8 cellular contexts compared by ENCODE assay signal in genomic region chr10:610642-611305, GRCh38.
DNase-seq lines count a peak whose midpoint lies in the region; ATAC-seq and TF ChIP-seq lines count a peak whose summit lies in the region.
"Not testable (repeated sequence)": the region's sequence is repeated elsewhere in the genome, so short reads cannot be mapped to it uniquely, and the experiment has no call there.

No MANE protein-coding gene starts in this region.

- H3K14ac ChIP-seq in H9 (ENCODE audit: insufficient read depth, low read length), result not testable (repeated sequence)

- not testable (repeated sequence) for H3K18ac ChIP-seq in H9 (ENCODE audit: insufficient read length, low read depth, low read length)

- not testable (repeated sequence) for H3K9me3 Mint-ChIP-seq in H9; WTC11; activated T-cell treated with anti-CD3 and anti-CD28 coated beads, Interleukin-2, amount 50 U/mL, for 72 hours; type B pancreatic cell

- not testable (repeated sequence) for H3K27me3 Mint-ChIP-seq in H9 (ENCODE audit: low read depth); WTC11 (ENCODE audit: low read depth); activated T-cell treated with anti-CD3 and anti-CD28 coated beads, Interleukin-2, amount 50 U/mL, for 72 hours (ENCODE audit: low read depth); type B pancreatic cell

- not testable (repeated sequence) for H3K36me3 Mint-ChIP-seq in H9 (ENCODE audit: insufficient read depth in 1 of 3, low read depth in 3 of 3); WTC11; activated T-cell treated with anti-CD3 and anti-CD28 coated beads, Interleukin-2, amount 50 U/mL, for 72 hours (ENCODE audit: insufficient read depth in 2 of 2); type B pancreatic cell

- H3K9ac ChIP-seq in H9 (ENCODE audit: extremely low read depth, insufficient read length, low read length), result not testable (repeated sequence)

- H2BK5ac ChIP-seq in H9 (ENCODE audit: insufficient read length, low read length), result not testable (repeated sequence)

- H3K4me1 Mint-ChIP-seq in H9 (peaks cover 52 to 55% of the 10 kb centered on the region in 2 experiments), WTC11 (peaks cover 48% of the 10 kb centered on the region), type B pancreatic cell (ENCODE audit: unreplicated experiment) (peaks cover 72% of the 10 kb centered on the region)
- peaks cover 14% of the 10 kb centered on the region for H3K4me1 Mint-ChIP-seq in activated T-cell treated with anti-CD3 and anti-CD28 coated beads, Interleukin-2, amount 50 U/mL, for 72 hours (ENCODE audit: low read depth)

- H3K56ac ChIP-seq in H9 (ENCODE audit: insufficient read length, low read depth, low read length), result not testable (repeated sequence)

- not testable (repeated sequence) for H3K23me2 ChIP-seq in H9 (ENCODE audit: insufficient read length, low read depth, low read length, poor library complexity, severe bottlenecking)

- not testable (repeated sequence) for H3K79me2 ChIP-seq in H9 (ENCODE audit: insufficient read depth, low read length)

- CTCF ChIA-PET in WTC11 (lab: Charles Lee), result interaction anchor here (0.8 to 1.1 kb wide), 2 partner anchors 99 to 178 kb away, joined by 3 read pairs; no protein-coding TSS in a partner anchor

- not testable (repeated sequence) for H3K4me3 Mint-ChIP-seq in H9; WTC11; activated T-cell treated with anti-CD3 and anti-CD28 coated beads, Interleukin-2, amount 50 U/mL, for 72 hours
- peak overlapping the region; percentile 6 for H3K4me3 Mint-ChIP-seq in type B pancreatic cell

- not testable (repeated sequence) for DNase-seq in H9; WTC11 (ENCODE audit: low spot score); type B pancreatic cell (ENCODE audit: extremely low spot score, unreplicated experiment)
- peak; percentile 42 to 52 for DNase-seq in activated T-cell treated with anti-CD3 and anti-CD28 coated beads, Interleukin-2, amount 50 U/mL, for 72 hours
- DNase-seq in cardiac fibroblast (ENCODE audit: low read depth in 2 of 2) (peak; percentile 24 to 69), iris pigment epithelial cell (ENCODE audit: low read depth) (peak; percentile 76), renal cortical epithelial cell (ENCODE audit: low read depth) (peak; percentile 88)
- peak; percentile 42 to 45 for DNase-seq in stimulated activated CD8-positive, alpha-beta memory T cell treated with anti-CD3 and anti-CD28 coated beads, Interleukin-15, amount 100 ng/mL, for 48 hours (ENCODE audit: low read depth in 2 of 2)

- not testable (repeated sequence) for H2BK20ac ChIP-seq in H9 (ENCODE audit: low read depth, low read length, poor library complexity, severe bottlenecking)

- not testable (repeated sequence) for H3K79me1 ChIP-seq in H9 (ENCODE audit: insufficient read depth, low read depth, low read length, poor library complexity, severe bottlenecking)

- WGBS in H9 (ENCODE audit: extremely low coverage, insufficient read length, low lambda C conversion rate), result no CpG with 5 or more reads among the region's 7 CpGs

- H2BK15ac ChIP-seq in H9 (ENCODE audit: low read depth, low read length), result not testable (repeated sequence)

- not testable (repeated sequence) for ATAC-seq in WTC11
- peak; percentile 57 to 62 for ATAC-seq in activated T-cell treated with anti-CD3 and anti-CD28 coated beads, Interleukin-2, amount 50 U/mL, for 72 hours (replicated peaks in 1 of 2)

- not testable (repeated sequence) for H3K4me3 ChIP-seq in cardiac fibroblast (replicated peaks in 1 of 2; ENCODE audit: low read depth in 2 of 2, low read length in 2 of 2)

- H3K9me3 ChIP-seq in H9 (ENCODE audit: control insufficient read depth, low read depth, low read length), result not testable (repeated sequence)

- POLR2A ChIA-PET in WTC11 (lab: Charles Lee), result not testable (repeated sequence)

- not testable (repeated sequence) for H2BK120ac ChIP-seq in H9 (ENCODE audit: low read depth, low read length, poor library complexity, severe bottlenecking)

- H4K5ac ChIP-seq in H9 (ENCODE audit: insufficient read length, low read depth, low read length), result not testable (repeated sequence)

- H3K4me2 ChIP-seq in H9 (ENCODE audit: insufficient read depth, insufficient read length, low read length), result not testable (repeated sequence)

- H2BK12ac ChIP-seq in H9 (ENCODE audit: insufficient read length, low read depth, low read length), result not testable (repeated sequence)

- not testable (repeated sequence) for H4K8ac ChIP-seq in H9 (replicated peaks; ENCODE audit: insufficient read length, low read depth, low read length)

- not testable (repeated sequence) for H4K91ac ChIP-seq in H9 (ENCODE audit: insufficient read length, low read depth, low read length)

- H2AK5ac ChIP-seq in H9 (ENCODE audit: insufficient read length, low read length), result not testable (repeated sequence)

- not testable (repeated sequence) for H3K27me3 ChIP-seq in H9 (ENCODE audit: insufficient read depth, low read length)

- H4K20me1 ChIP-seq in H9 (ENCODE audit: control insufficient read depth, insufficient read depth, insufficient read length), result not testable (repeated sequence)

- H3T11ph ChIP-seq in H9 (ENCODE audit: low read length), result not testable (repeated sequence)

- not testable (repeated sequence) for H3K27ac ChIP-seq in H9 (ENCODE audit: insufficient read length, low read depth, low read length)

- not testable (repeated sequence) for H3K4ac ChIP-seq in H9 (ENCODE audit: low read depth, low read length)

- peak overlapping the region; percentile 9 to 89 (median 51); a peak in 5 of 7 replicates for H3K27ac Mint-ChIP-seq in H9
- peak overlapping the region; percentile 80 for H3K27ac Mint-ChIP-seq in WTC11
- not testable (repeated sequence) for H3K27ac Mint-ChIP-seq in activated T-cell treated with anti-CD3 and anti-CD28 coated beads, Interleukin-2, amount 50 U/mL, for 72 hours
- peak overlapping the region; percentile 76 for H3K27ac Mint-ChIP-seq in type B pancreatic cell

- TF ChIP-seq CTCF in H9 (conservative IDR thresholded peaks at IDR 0.05); WTC11 (IDR thresholded peaks at IDR 0.05); cardiac fibroblast (IDR thresholded peaks at IDR 0.05; ENCODE audit: low read depth, low read length); type B pancreatic cell (conservative IDR thresholded peaks at IDR 0.05): not testable (repeated sequence)

- not testable (repeated sequence) for H3K4me1 ChIP-seq in H9 (ENCODE audit: insufficient read depth, low read length)

- H3K23ac ChIP-seq in H9 (ENCODE audit: insufficient read length, low read depth, low read length), result not testable (repeated sequence)

- H2AFZ ChIP-seq in H9 (ENCODE audit: low read length), result not testable (repeated sequence)
